8 cellular contexts compared by ENCODE assay signal in the genomic region with DNA sequence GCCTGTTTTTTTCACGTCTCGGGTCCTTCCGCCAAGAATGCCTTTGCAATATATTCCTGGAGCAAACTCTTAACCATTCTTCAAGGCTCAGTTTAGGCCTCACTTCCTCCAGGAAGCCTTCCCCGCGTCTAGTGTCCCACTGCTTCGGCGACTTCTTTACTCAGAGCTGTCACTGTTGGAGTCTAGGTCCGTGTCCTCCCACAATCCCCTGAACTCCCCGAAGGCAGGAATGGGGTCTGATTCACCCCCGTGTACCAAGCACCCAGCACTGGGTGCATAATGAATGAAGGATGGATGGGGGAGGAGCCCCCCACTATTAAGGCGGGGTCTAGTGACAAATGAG. TPM values are rescaled to one million over a fixed set of nuclear protein-coding genes. Genes with fewer than 3 reads are reported as not detected.
A peak's percentile ranks its signal among the peaks of the same experiment; 100 is the strongest.
DNase-seq lines count a peak whose midpoint lies in the region; ATAC-seq and TF ChIP-seq lines count a peak whose summit lies in the region.

No MANE protein-coding gene starts in this region.

- H3K9me3 ChIP-seq in HUES48 (ENCODE audit: control insufficient read depth, insufficient read depth, low read length) (no peaks in the 10 kb centered on the region), mucosa of descending colon (no peaks in the 10 kb centered on the region), T-helper 17 cell (ENCODE audit: control insufficient read depth, low read length, poor library complexity, severe bottlenecking) (no peaks in the 10 kb centered on the region)

- intact Hi-C loops in mucosa of descending colon (cut with DNase I, micrococcal nuclease): loop anchor here in 1 of 2 donors (10.0 kb wide), 1 partner anchor 208 kb away; no protein-coding TSS in a partner anchor

- H3K36me3 Mint-ChIP-seq in type B pancreatic cell: no peaks in the 10 kb centered on the region
- no peaks in the 10 kb centered on the region for H3K36me3 Mint-ChIP-seq in T-helper 17 cell (ENCODE audit: low read depth)

- no peak overlapping the region for H3K27ac Mint-ChIP-seq in type B pancreatic cell
- H3K27ac Mint-ChIP-seq in T-helper 17 cell: no peak overlapping the region

- peak overlapping the region; percentile 97 for H3K27ac ChIP-seq in 22Rv1
- peak overlapping the region; percentile 98 for H3K27ac ChIP-seq in HUES48 (ENCODE audit: low read depth, low read length)

- H3K4me3 Mint-ChIP-seq in type B pancreatic cell (no peak overlapping the region), T-helper 17 cell (no peak overlapping the region)

- ATAC-seq in mucosa of descending colon (peak; percentile 0), HG03139 (IDR thresholded peaks at IDR 0.05; ENCODE audit: unreplicated experiment) (no peak), T-helper 17 cell (no peak)

- peaks cover 28% of the 10 kb centered on the region for H3K27me3 ChIP-seq in HUES48 (ENCODE audit: control insufficient read depth, insufficient read depth, low read length)

- H3K4me1 Mint-ChIP-seq in type B pancreatic cell (ENCODE audit: unreplicated experiment) (peaks cover 7% of the 10 kb centered on the region), T-helper 17 cell (peaks cover 15% of the 10 kb centered on the region)

- TF ChIP-seq CTCF in 22Rv1 (IDR thresholded peaks at IDR 0.05) (no peak), choroid plexus epithelial cell (conservative IDR thresholded peaks at IDR 0.05; ENCODE audit: low read depth, low read length) (no peak), mucosa of descending colon (IDR thresholded peaks at IDR 0.05) (no peak), type B pancreatic cell (conservative IDR thresholded peaks at IDR 0.05) (no peak), GM13976 (IDR thresholded peaks at IDR 0.05; ENCODE audit: borderline replicate concordance, control extremely low read depth, extremely low read depth, insufficient read depth, missing control alignments) (no peak)

- in situ Hi-C loops in GM13976 (cut with MboI; ENCODE audit: low sequenced_read_pairs, unreplicated experiment): no loop called here

- H3K4me1 ChIP-seq in HUES48 (ENCODE audit: control insufficient read depth, insufficient read depth, low read length) (0 out of 2 replicates have a peak, but pooled peaks cover 4% of the 10 kb centered on the region), mucosa of descending colon (ENCODE audit: low read depth) (peaks cover 30% of the 10 kb centered on the region)

- H3K36me3 ChIP-seq in HUES48 (ENCODE audit: control insufficient read depth, insufficient read depth, low read length): no peaks in the 10 kb centered on the region
- no peaks in the 10 kb centered on the region for H3K36me3 ChIP-seq in mucosa of descending colon (ENCODE audit: low read depth)

- no peak overlapping the region for H3K9ac ChIP-seq in HUES48 (ENCODE audit: low read depth, low read length)

- no peak for DNase-seq in choroid plexus epithelial cell (ENCODE audit: low read depth)
- DNase-seq in mucosa of descending colon: no peak
- DNase-seq in type B pancreatic cell (ENCODE audit: extremely low spot score, unreplicated experiment): no peak
- no peak for DNase-seq in GM13976 (ENCODE audit: low spot score)
- DNase-seq in T-helper 17 cell: no peak

- H3K4me3 ChIP-seq in HUES48 (ENCODE audit: low read depth, low read length) (peak overlapping the region; percentile 96), choroid plexus epithelial cell (ENCODE audit: low read depth, low read length) (peak overlapping the region; percentile 87), mucosa of descending colon (peak overlapping the region; percentile 43)

- no peaks in the 10 kb centered on the region for H3K9me3 Mint-ChIP-seq in type B pancreatic cell

- H3K27me3 Mint-ChIP-seq in type B pancreatic cell (peaks cover 18% of the 10 kb centered on the region), T-helper 17 cell (peaks cover 11% of the 10 kb centered on the region)

RNA-seq across cellular contexts. Expression of a gene that starts 0.5 kb away (rescaled TPM):
- total RNA-seq in mucosa of descending colon (10 to 100 TPM; 24.8 to 35.1 (median 29.2) TPM), type B pancreatic cell (ENCODE audit: low replicate concordance) (43.5 and 77.8 TPM in 2 replicates), T-helper 17 cell (10 to 100 TPM; 16.0 to 19.7 TPM)

RNA-seq across cellular contexts. Expression of a gene that starts 6.7 kb away (rescaled TPM):
- total RNA-seq in mucosa of descending colon (1 to 10 TPM; 2.6 to 6.8 (median 2.7) TPM), type B pancreatic cell (ENCODE audit: low replicate concordance) (0.41 and 0.86 TPM in 2 replicates), T-helper 17 cell (not detected)

RNA-seq across cellular contexts. Expression of a gene that starts 8.7 kb away (rescaled TPM):
- 10 to 100 TPM; 70.5 to 77.4 (median 72.9) TPM for total RNA-seq in mucosa of descending colon
- 68.8 and 84.5 TPM in 2 replicates for total RNA-seq in type B pancreatic cell (ENCODE audit: low replicate concordance)
- total RNA-seq in T-helper 17 cell: 10 to 100 TPM; 64.6 to 75.1 TPM

RNA-seq across cellular contexts. Expression of a gene that starts 12.9 kb away (rescaled TPM):
- 10 to 100 TPM; 23.5 to 35.9 (median 32.0) TPM for total RNA-seq in mucosa of descending colon
- 8.4 and 17.5 TPM in 2 replicates for total RNA-seq in type B pancreatic cell (ENCODE audit: low replicate concordance)
- 1 to 10 TPM; 4.3 to 5.5 TPM for total RNA-seq in T-helper 17 cell

RNA-seq across cellular contexts. Expression of a gene that starts 15.7 kb away (rescaled TPM):
- total RNA-seq in mucosa of descending colon (10 to 100 TPM; 25.4 to 68.0 (median 42.1) TPM), type B pancreatic cell (ENCODE audit: low replicate concordance) (9.6 and 19.8 TPM in 2 replicates), T-helper 17 cell (1 to 10 TPM; 2.4 TPM)

Comparison
In these comparisons a context has a peak if more than half of its experiments do, and no peak if none do; other contexts are left out.
1. H3K4me3 ChIP-seq: peak in every context shown above with its lines; median percentile 96 in HUES48; 87 in choroid plexus epithelial cell; 43 in mucosa of descending colon.